1 cellular context compared by ENCODE assay signal in genomic region chr19:55254625-55254977, GRCh38.
TF ChIP-seq lines count a peak whose summit lies in the region.

No MANE protein-coding gene starts in this region.

TF ChIP-seq in liver, 16 proteins besides CTCF, POLR2A, EP300 and RAD21 (continued from another document):
- no peak for TF ChIP-seq REST (IDR thresholded peaks at IDR 0.05)
- TF ChIP-seq HNF4A (conservative IDR thresholded peaks at IDR 0.05), result no peak
- no peak for TF ChIP-seq ATF3 (IDR thresholded peaks at IDR 0.05)
- no peak for TF ChIP-seq TAF1 (conservative IDR thresholded peaks at IDR 0.05)
- no peak for TF ChIP-seq RXRA (IDR thresholded peaks at IDR 0.05)
- no peak for TF ChIP-seq HNF4G (IDR thresholded peaks at IDR 0.05)
- TF ChIP-seq SP1 (IDR thresholded peaks at IDR 0.05), result no peak
- no peak for TF ChIP-seq ZBTB33 (IDR thresholded peaks at IDR 0.05)
TF ChIP-seq in liver: peak in this region for 0.
